In the genomic region with DNA sequence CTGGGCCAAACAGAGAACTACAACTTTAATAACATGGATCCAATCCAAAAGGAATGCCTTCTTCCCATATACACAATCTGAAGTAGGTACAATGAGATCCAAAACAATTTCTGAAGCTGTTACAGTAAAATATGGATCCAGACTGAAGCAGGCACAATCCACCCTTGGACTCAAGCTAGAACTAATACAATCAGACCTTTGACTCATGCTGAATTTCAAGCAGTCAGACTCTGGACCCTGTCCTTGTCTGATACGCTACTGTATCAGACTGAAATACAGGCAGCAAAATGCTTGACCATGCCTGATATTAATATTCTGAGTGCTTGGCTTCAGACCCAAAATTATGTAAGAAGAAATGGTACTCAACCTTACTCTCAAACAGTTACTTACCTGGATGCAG, we compare ENCODE assay signal across 32 cellular contexts. TPM values are rescaled to one million over a fixed set of nuclear protein-coding genes. Genes with fewer than 3 reads are reported as not detected.
"Had no signal": no experiment of that assay in that cellular context is flagged by ENCODE, and none has a peak within 500 bp of the region (broad histone marks: within the 10 kb centered on the region; RNA-seq: fewer than 3 reads in every experiment).

No MANE protein-coding gene starts in this region.

- H3K4me3 ChIP-seq: stomach, suprapubic skin, testis, thoracic aorta, thyroid gland, tibial artery, tibial nerve, transverse colon, upper lobe of left lung, upper lobe of right lung, uterus, vagina had no signal

- H3K9me3 ChIP-seq: stomach, suprapubic skin, testis, thoracic aorta, thyroid gland, tibial artery, tibial nerve, transverse colon, upper lobe of left lung, upper lobe of right lung, uterus, vagina had no signal

- H3K27ac ChIP-seq: stomach, suprapubic skin, testis, thoracic aorta, thyroid gland, tibial artery, tibial nerve, upper lobe of left lung, upper lobe of right lung, uterus, vagina had no signal

- H3K36me3 ChIP-seq: stomach, suprapubic skin, thoracic aorta, thyroid gland, tibial artery, tibial nerve, transverse colon, upper lobe of left lung, upper lobe of right lung, uterus, vagina had no signal

- DNase-seq: stimulated activated CD4-positive, alpha-beta T cell treated with anti-CD3 and anti-CD28 coated beads, Interleukin-2, amount 100 ng/mL, for 48 hours; stimulated activated CD4-positive, alpha-beta T cell treated with anti-CD3 and anti-CD28 coated beads, Interleukin-4, amount 100 ng/mL, for 1 hour; stimulated activated CD4-positive, alpha-beta T cell treated with anti-CD3 and anti-CD28 coated beads, Interleukin-4, amount 100 ng/mL, for 24 hours; stimulated activated CD4-positive, alpha-beta T cell treated with anti-CD3 and anti-CD28 coated beads, Interleukin-4, amount 100 ng/mL, for 4 hours; stimulated activated CD8-positive, alpha-beta memory T cell treated with anti-CD3 and anti-CD28 coated beads, Interleukin-4, amount 100 ng/mL, for 48 hours; stimulated activated naive B cell treated with anti-CD40 and anti-IgM and Interleukin-4, amounts not matched to agents 10 μg/mL and 1 μg/mL and 100 μg/mL, for 72 hours; stimulated activated naive CD4-positive, alpha-beta T cell; stimulated activated naive CD4-positive, alpha-beta T cell treated with Interleukin-2 at 50 U/mL for 16 hours; stimulated activated naive CD8-positive, alpha-beta T cell treated with anti-CD3 and anti-CD28 coated beads, Interleukin-15, amount 100 ng/mL, for 72 hours; stimulated activated naive CD8-positive, alpha-beta T cell treated with anti-CD3 and anti-CD28 coated beads, Interleukin-15, Interleukin-2, amounts not matched to agents 100 U/mL and 50 U/mL, for 24 hours; stomach; substantia nigra; testis; thyroid gland; tibial artery; transverse colon; trophoblast cell; upper lobe of left lung; upper lobe of right lung; uterus had no signal

- FAIRE-seq: urothelium cell line had no signal

- H3K27me3 ChIP-seq: stomach, suprapubic skin, testis, thyroid gland, tibial artery, tibial nerve, transverse colon, upper lobe of left lung, upper lobe of right lung, uterus, vagina had no signal

- ATAC-seq: stimulated activated effector memory CD8-positive, alpha-beta T cell treated with anti-CD3 and anti-CD28 coated beads, Interleukin-12 subunit alpha, Interleukin-12 subunit beta, amount 100 ng/mL, for 72 hours; stimulated activated memory B cell treated with anti-CD40 and anti-IgM and Interleukin-4, amounts not matched to agents 10 μg/mL and 1 μg/mL and 100 μg/mL, for 72 hours; stimulated activated naive B cell treated with anti-CD40 and anti-IgM and Interleukin-4, amounts not matched to agents 10 μg/mL and 1 μg/mL and 100 μg/mL, for 72 hours; stimulated activated naive CD8-positive, alpha-beta T cell treated with anti-CD3 and anti-CD28 coated beads, Interleukin-15, amount 100 ng/mL, for 72 hours; stimulated activated naive CD8-positive, alpha-beta T cell treated with anti-CD3 and anti-CD28 coated beads, Interleukin-15, Interleukin-2, amounts not matched to agents 100 U/mL and 50 U/mL, for 24 hours; upper lobe of right lung had no signal

- H3K4me1 ChIP-seq: stomach, suprapubic skin, testis, thyroid gland, tibial artery, tibial nerve, upper lobe of left lung, upper lobe of right lung, uterus, vagina had no signal

RNA-seq across cellular contexts. Expression of gene RBMY1B, which starts 57.0 kb away (rescaled TPM):
- total RNA-seq: stomach, subcutaneous adipose tissue, suprapubic skin, temporal lobe, thoracic aorta, thyroid gland, tibial nerve, transverse colon, upper lobe of left lung, upper lobe of right lung, ureter, urinary bladder, uterus, vagina had no signal
- polyA plus RNA-seq: stomach, thymus, urinary bladder had no signal
